Comparison of ENCODE assay signal across 8 cellular contexts in genomic region chr10:114437456-114438292, GRCh38. TPM values are rescaled to one million over a fixed set of nuclear protein-coding genes. Genes with fewer than 3 reads are reported as not detected.
DNase-seq lines count a peak whose midpoint lies in the region; ATAC-seq and TF ChIP-seq lines count a peak whose summit lies in the region.

No MANE protein-coding gene starts in this region.

- no peaks in the 10 kb centered on the region for H3K9me3 Mint-ChIP-seq in osteocyte (ENCODE audit: unreplicated experiment)
- H3K9me3 Mint-ChIP-seq in activated CD4-positive, alpha-beta memory T cell treated with anti-CD3 and anti-CD28 coated beads for 36 hours: no peaks in the 10 kb centered on the region

- no peak overlapping the region for H3K27ac Mint-ChIP-seq in osteocyte (ENCODE audit: unreplicated experiment)
- H3K27ac Mint-ChIP-seq in activated CD4-positive, alpha-beta memory T cell treated with anti-CD3 and anti-CD28 coated beads for 36 hours: no peak overlapping the region

- TF ChIP-seq CTCF in choroid plexus epithelial cell (conservative IDR thresholded peaks at IDR 0.05; ENCODE audit: low read depth, low read length) (peak; percentile 77), osteocyte (IDR thresholded peaks at IDR 0.05) (peak; percentile 63)

- H3K4me1 Mint-ChIP-seq in osteocyte (ENCODE audit: unreplicated experiment): no peaks in the 10 kb centered on the region
- no peaks in the 10 kb centered on the region for H3K4me1 Mint-ChIP-seq in activated CD4-positive, alpha-beta memory T cell treated with anti-CD3 and anti-CD28 coated beads for 36 hours (ENCODE audit: low read depth)

- H3K36me3 Mint-ChIP-seq in osteocyte (ENCODE audit: unreplicated experiment): peaks cover 42% of the 10 kb centered on the region
- peaks cover 59% of the 10 kb centered on the region for H3K36me3 Mint-ChIP-seq in activated CD4-positive, alpha-beta memory T cell treated with anti-CD3 and anti-CD28 coated beads for 36 hours

- CTCF ChIA-PET in activated CD4-positive, alpha-beta memory T cell treated with anti-CD3 and anti-CD28 coated beads for 36 hours (lab: Charles Lee): interaction anchor here (2.7 kb wide), 1 partner anchor 134 kb away, joined by 10 read pairs; no protein-coding TSS in a partner anchor

- DNase-seq in ELR (ENCODE audit: low read depth): peak; percentile 56
- peak; percentile 18 for DNase-seq in LHCN-M2 (ENCODE audit: low read depth)
- peak; percentile 59 for DNase-seq in choroid plexus epithelial cell (ENCODE audit: low read depth)
- DNase-seq in osteocyte (ENCODE audit: extremely low spot score, unreplicated experiment): no peak
- DNase-seq in activated CD4-positive, alpha-beta memory T cell treated with anti-CD3 and anti-CD28 coated beads for 36 hours: no peak
- DNase-seq in activated CD4-positive, alpha-beta T cell treated with anti-CD3 and anti-CD28 coated beads, Interleukin-2, amount 50 U/mL, for 48 hours: no peak

- H3K4me3 Mint-ChIP-seq in osteocyte (ENCODE audit: unreplicated experiment): no peak overlapping the region
- no peak overlapping the region for H3K4me3 Mint-ChIP-seq in activated CD4-positive, alpha-beta memory T cell treated with anti-CD3 and anti-CD28 coated beads for 36 hours

- intact Hi-C loops in activated CD4-positive, alpha-beta memory T cell treated with anti-CD3 and anti-CD28 coated beads for 36 hours (cut with micrococcal nuclease): no loop called here

- POLR2A ChIA-PET in activated CD4-positive, alpha-beta memory T cell treated with anti-CD3 and anti-CD28 coated beads for 36 hours (lab: Charles Lee): no interaction called here

- H3K27me3 Mint-ChIP-seq in osteocyte (ENCODE audit: unreplicated experiment): no peaks in the 10 kb centered on the region
- H3K27me3 Mint-ChIP-seq in activated CD4-positive, alpha-beta memory T cell treated with anti-CD3 and anti-CD28 coated beads for 36 hours: no peaks in the 10 kb centered on the region

- no peak for ATAC-seq in GM18519 (IDR thresholded peaks at IDR 0.05; ENCODE audit: low FRiP score, unreplicated experiment)
- ATAC-seq in HG02588 (IDR thresholded peaks at IDR 0.05; ENCODE audit: unreplicated experiment): no peak

- H3K4me3 ChIP-seq in choroid plexus epithelial cell (ENCODE audit: low read depth, low read length): no peak overlapping the region

RNA-seq across cellular contexts. Expression of gene AFAP1L2, which starts 33.4 kb away (rescaled TPM):
- total RNA-seq in LHCN-M2 (2014; rRNA removed) (under 0.01 TPM in 1 of 2 replicates, not detected in the other), osteocyte (4.0 and 5.7 TPM in 2 replicates)
- polyA plus RNA-seq in LHCN-M2 (2012): 0.09 TPM
- total RNA-seq in activated CD4-positive, alpha-beta memory T cell treated with anti-CD3 and anti-CD28 coated beads for 36 hours: 1 to 10 TPM; 1.1 to 1.2 TPM

Comparison
In these comparisons a context has a peak if more than half of its experiments do, and no peak if none do; other contexts are left out.
1. DNase-seq: peak in ELR (single experiment), LHCN-M2 (single experiment) and choroid plexus epithelial cell (single experiment); none in osteocyte (single experiment), activated CD4-positive, alpha-beta memory T cell treated with anti-CD3 and anti-CD28 coated beads for 36 hours (single experiment) and activated CD4-positive, alpha-beta T cell treated with anti-CD3 and anti-CD28 coated beads, Interleukin-2, amount 50 U/mL, for 48 hours (0 of 2).